17 cellular contexts compared by ENCODE assay signal in the genomic region with DNA sequence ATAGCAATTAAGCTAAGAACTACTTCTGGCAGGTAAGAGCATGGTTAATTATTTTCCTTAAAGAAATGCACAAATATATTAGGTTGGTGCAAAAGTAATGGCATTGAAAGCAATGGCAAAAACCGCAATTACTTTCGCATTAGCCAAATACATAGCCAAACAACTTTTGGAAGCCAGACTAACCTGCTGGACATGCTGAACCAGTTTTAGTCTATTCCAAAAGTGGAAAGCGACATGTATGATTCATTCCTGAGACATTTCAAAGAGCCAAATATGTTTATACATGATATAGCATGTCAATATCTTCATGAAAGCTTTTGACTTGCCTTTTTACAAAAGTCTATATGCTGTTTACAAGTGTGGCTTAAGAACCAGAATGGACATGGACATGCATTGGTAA.
"Had no signal": no experiment of that assay in that cellular context is flagged by ENCODE, and none has a peak within 500 bp of the region (broad histone marks: within the 10 kb centered on the region; RNA-seq: fewer than 3 reads in every experiment).

No MANE protein-coding gene starts in this region.

- H3K4me3 Mint-ChIP-seq: activated B cell treated with CpG ODN at 0.5 μM for 24 hours; activated CD4-positive, alpha-beta T cell treated with anti-CD3 and anti-CD28 coated beads, Interleukin-2, amount 10 ng/mL, durations not matched to agents 7 days and 5 days; activated naive CD4-positive, alpha-beta T cell treated with anti-CD3 and anti-CD28 coated beads, Interleukin-2, amount 50 U/mL, for 24 hours; activated T-helper 17 cell treated with anti-CD3 and anti-CD28 coated beads, Interleukin-2, amount 50 U/mL, for 72 hours; nephron; T-helper 1 cell treated with Interleukin-12 subunit alpha and Interleukin-12 subunit beta and Interleukin-4 antibody, amounts not matched to agents 30 μg/mL and 1 μg/mL, for 36 hours had no signal

- H3K4me3 ChIP-seq: breast epithelium, right lobe of liver, uterus had no signal

- H3K9me3 ChIP-seq: breast epithelium, right lobe of liver, uterus had no signal

- DNase-seq: activated B cell treated with CpG ODN at 0.5 μM for 24 hours; activated CD4-positive, alpha-beta T cell treated with anti-CD3 and anti-CD28 coated beads, Interleukin-2, amount 10 ng/mL, durations not matched to agents 7 days and 5 days; activated T-cell treated with anti-CD3 and anti-CD28 coated beads for 4 hours; amniotic stem cell; hypothalamus; left cardiac atrium; occipital lobe; right lobe of liver; stimulated activated CD4-positive, alpha-beta T cell treated with anti-CD3 and anti-CD28 coated beads, Interleukin-2, amount 100 ng/mL, for 24 hours; stimulated activated naive CD4-positive, alpha-beta T cell; uterus had no signal

- H3K27ac Mint-ChIP-seq: activated B cell treated with CpG ODN at 0.5 μM for 24 hours; activated CD4-positive, alpha-beta T cell treated with anti-CD3 and anti-CD28 coated beads, Interleukin-2, amount 10 ng/mL, durations not matched to agents 7 days and 5 days; activated naive CD4-positive, alpha-beta T cell treated with anti-CD3 and anti-CD28 coated beads, Interleukin-2, amount 50 U/mL, for 24 hours; activated T-helper 17 cell treated with anti-CD3 and anti-CD28 coated beads, Interleukin-2, amount 50 U/mL, for 72 hours; nephron; progenitor cell of endocrine pancreas; T-helper 1 cell treated with Interleukin-12 subunit alpha and Interleukin-12 subunit beta and Interleukin-4 antibody, amounts not matched to agents 30 μg/mL and 1 μg/mL, for 36 hours had no signal

- H3K4me1 ChIP-seq: uterus had no signal

- H3K4me1 Mint-ChIP-seq: activated B cell treated with CpG ODN at 0.5 μM for 24 hours; activated CD4-positive, alpha-beta T cell treated with anti-CD3 and anti-CD28 coated beads, Interleukin-2, amount 10 ng/mL, durations not matched to agents 7 days and 5 days; activated naive CD4-positive, alpha-beta T cell treated with anti-CD3 and anti-CD28 coated beads, Interleukin-2, amount 50 U/mL, for 24 hours; activated T-helper 17 cell treated with anti-CD3 and anti-CD28 coated beads, Interleukin-2, amount 50 U/mL, for 72 hours; nephron had no signal

- ATAC-seq: activated T-helper 17 cell treated with anti-CD3 and anti-CD28 coated beads, Interleukin-2, amount 50 U/mL, for 72 hours; left cardiac atrium; right lobe of liver had no signal

- H3K27ac ChIP-seq: breast epithelium, right lobe of liver, uterus had no signal

- H3K36me3 ChIP-seq: breast epithelium, uterus had no signal

- H3K27me3 ChIP-seq: breast epithelium, right lobe of liver, uterus had no signal

- H3K27me3 Mint-ChIP-seq: activated B cell treated with CpG ODN at 0.5 μM for 24 hours; activated CD4-positive, alpha-beta T cell treated with anti-CD3 and anti-CD28 coated beads, Interleukin-2, amount 10 ng/mL, durations not matched to agents 7 days and 5 days; activated naive CD4-positive, alpha-beta T cell treated with anti-CD3 and anti-CD28 coated beads, Interleukin-2, amount 50 U/mL, for 24 hours; activated T-helper 17 cell treated with anti-CD3 and anti-CD28 coated beads, Interleukin-2, amount 50 U/mL, for 72 hours; progenitor cell of endocrine pancreas had no signal

- H3K9me3 Mint-ChIP-seq: activated B cell treated with CpG ODN at 0.5 μM for 24 hours; activated CD4-positive, alpha-beta T cell treated with anti-CD3 and anti-CD28 coated beads, Interleukin-2, amount 10 ng/mL, durations not matched to agents 7 days and 5 days; activated naive CD4-positive, alpha-beta T cell treated with anti-CD3 and anti-CD28 coated beads, Interleukin-2, amount 50 U/mL, for 24 hours; activated T-helper 17 cell treated with anti-CD3 and anti-CD28 coated beads, Interleukin-2, amount 50 U/mL, for 72 hours; nephron; T-helper 1 cell treated with Interleukin-12 subunit alpha and Interleukin-12 subunit beta and Interleukin-4 antibody, amounts not matched to agents 30 μg/mL and 1 μg/mL, for 36 hours had no signal
